8 cellular contexts compared by ENCODE assay signal in the genomic region with DNA sequence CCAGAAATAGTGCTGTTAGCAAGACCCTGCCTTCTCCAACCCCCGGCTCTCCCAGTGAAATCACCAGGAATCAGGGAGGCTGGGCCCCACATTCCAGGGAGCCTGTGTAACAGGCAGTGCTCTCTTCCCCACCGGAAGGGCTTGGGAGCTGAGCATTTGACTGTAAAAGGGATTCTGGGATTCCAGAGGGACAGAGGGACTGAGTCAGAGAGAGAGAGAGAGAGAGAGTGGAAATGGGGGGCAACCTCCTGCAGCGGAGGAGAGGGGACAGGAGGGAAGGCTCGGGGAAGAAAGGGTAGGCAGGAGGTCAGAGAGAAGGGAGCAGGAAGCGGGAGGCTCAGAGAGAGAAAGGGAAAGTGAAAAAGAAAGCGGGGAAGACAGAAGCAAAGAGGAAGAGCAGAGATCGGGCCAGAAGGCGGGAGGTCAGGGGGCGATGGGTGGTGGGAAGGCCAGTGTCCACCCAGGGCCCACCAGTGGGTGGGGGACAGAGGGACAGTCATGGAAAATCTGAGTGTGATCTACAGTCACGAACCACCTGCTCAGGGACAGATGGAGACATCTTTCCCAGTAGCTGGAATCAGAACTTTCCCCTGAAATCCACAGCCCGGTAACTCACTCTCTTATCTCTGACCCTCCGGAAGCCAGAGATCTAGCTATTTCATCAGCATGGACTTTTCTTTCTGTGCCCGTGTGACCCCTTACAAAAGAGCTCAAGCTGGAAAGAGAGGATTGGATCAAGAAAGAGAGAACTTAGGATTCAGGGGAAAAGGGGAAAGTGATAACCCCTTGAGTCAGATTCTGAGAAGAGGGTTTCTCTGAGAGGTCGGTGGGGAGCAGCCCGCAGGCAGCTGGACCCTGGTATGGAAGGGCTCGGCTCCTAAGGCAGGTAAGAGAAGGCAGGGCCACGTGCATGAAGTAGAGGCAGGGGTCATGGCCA. TPM values are rescaled to one million over a fixed set of nuclear protein-coding genes. Genes with fewer than 3 reads are reported as not detected.
A peak's percentile ranks its signal among the peaks of the same experiment; 100 is the strongest.
DNase-seq lines count a peak whose midpoint lies in the region; TF ChIP-seq lines count a peak whose summit lies in the region.

No MANE protein-coding gene starts in this region.

- H3K9ac ChIP-seq in adipocyte (ENCODE audit: low read length), result peak overlapping the region; percentile 83

- H3K36me3 ChIP-seq in HEK293 (ENCODE audit: control insufficient read depth in 2 of 2, insufficient read depth in 1 of 2, low read length in 2 of 2) (no peaks in the 10 kb centered on the region), adipocyte (ENCODE audit: control insufficient read depth, insufficient read depth, low read length, severe bottlenecking) (no peaks in the 10 kb centered on the region), hepatocyte (replicated peaks; ENCODE audit: insufficient read depth, low read depth) (no peaks in the 10 kb centered on the region)

- no peaks in the 10 kb centered on the region for H3K79me2 ChIP-seq in hepatocyte

- CTCF ChIA-PET in AG04450 (lab: Charles Lee) (interaction anchor here (0.5 to 2.2 kb wide), 6 partner anchors 16 to 295 kb away, joined by 3 to 10 read pairs (median 3); partner anchors contain the start of genes EPHB4 and SRRT), HEK293 (lab: Yijun Ruan, JAX) (interaction anchor here (0.5 to 6.7 kb wide), 11 partner anchors 9 to 1983 kb away, joined by 3 to 37 read pairs (median 5); no protein-coding TSS in a partner anchor)

- DNase-seq in AG04450 (ENCODE audit: low read depth, low spot score), result peak; percentile 96
- peak; percentile 97 for DNase-seq in adipocyte (ENCODE audit: low read depth)
- DNase-seq in hepatocyte (ENCODE audit: low spot score), result peak; percentile 90
- peak; percentile 97 for DNase-seq in skeletal muscle cell (ENCODE audit: low read depth)
- DNase-seq in stimulated activated CD4-positive, alpha-beta T cell treated with anti-CD3 and anti-CD28 coated beads, Interleukin-2, amount 100 ng/mL, for 48 hours, result no peak
- no peak for DNase-seq in NCI-H2081 (lab: John Stamatoyannopoulos, UW)
- DNase-seq in SHP77 treated with DMSO at 0.1 percent for 48 hours (lab: John Stamatoyannopoulos, UW), result no peak

- TF ChIP-seq CTCF in AG04450 (IDR thresholded peaks at IDR 0.05; ENCODE audit: low read depth, low read length) (no peak), HEK293 (tag by site-specific recombination; IDR thresholded peaks at IDR 0.05) (no peak), hepatocyte (IDR thresholded peaks at IDR 0.05; ENCODE audit: poor library complexity) (no peak)

- no peaks in the 10 kb centered on the region for H3K9me2 ChIP-seq in hepatocyte (replicated peaks; ENCODE audit: insufficient read depth)

- WGBS in hepatocyte (ENCODE audit: low lambda C conversion rate, missing lambda C conversion rate), result 31% methylated on average over 14 of the region's 17 CpGs

- H3K4me2 ChIP-seq in hepatocyte, result peak overlapping the region; percentile 68

- POLR2A ChIA-PET in AG04450 (lab: Yijun Ruan, JAX), result interaction anchor here (0.6 to 2.1 kb wide), 6 partner anchors 10 to 1795 kb away, joined by 4 to 13 read pairs (median 11); partner anchors contain the start of gene TRIM56
- POLR2A ChIA-PET in HEK293 (lab: Yijun Ruan, JAX), result interaction anchor here (0.6 to 1.4 kb wide), 7 partner anchors 10 to 1093 kb away, joined by 3 to 6 read pairs (median 4); partner anchors contain the start of gene SRRT

- H3K4me1 ChIP-seq in HEK293 (ENCODE audit: control insufficient read depth, insufficient read depth, low read length) (no peaks in the 10 kb centered on the region; the same call in 1 of the 2 replicates), adipocyte (ENCODE audit: control insufficient read depth, insufficient read depth, low read length) (peaks cover 59% of the 10 kb centered on the region), hepatocyte (ENCODE audit: insufficient read depth) (peaks cover 34% of the 10 kb centered on the region)

- H3K9me3 ChIP-seq in AG04450 (ENCODE audit: control insufficient read depth, insufficient read depth, low read length), result no peaks in the 10 kb centered on the region
- no peaks in the 10 kb centered on the region for H3K9me3 ChIP-seq in HEK293 (ENCODE audit: control insufficient read depth, insufficient read depth, low read depth, low read length)
- no peaks in the 10 kb centered on the region for H3K9me3 ChIP-seq in adipocyte (ENCODE audit: control insufficient read depth, low read length)
- H3K9me3 ChIP-seq in hepatocyte (ENCODE audit: low read depth), result no peaks in the 10 kb centered on the region

- no peak overlapping the region for H2AFZ ChIP-seq in hepatocyte

- H3K4me3 ChIP-seq in AG04450 (ENCODE audit: low read depth, low read length) (peak overlapping the region; percentile 51), HEK293 (ENCODE audit: low read depth, low read length) (no peak overlapping the region), adipocyte (ENCODE audit: low read length) (peak overlapping the region; percentile 70), hepatocyte (no peak overlapping the region), skeletal muscle cell (ENCODE audit: low read depth, low read length) (peak overlapping the region; percentile 30)

- no peaks in the 10 kb centered on the region for H3K27me3 ChIP-seq in AG04450 (ENCODE audit: control insufficient read depth, insufficient read depth, low read length)
- no peaks in the 10 kb centered on the region for H3K27me3 ChIP-seq in adipocyte (replicated peaks; ENCODE audit: control insufficient read depth, insufficient read depth, low read length)
- H3K27me3 ChIP-seq in hepatocyte, result no peaks in the 10 kb centered on the region

- H3K27ac ChIP-seq in AG04450 (ENCODE audit: low read depth, low read length) (peak overlapping the region; percentile 99), HEK293 (ENCODE audit: extremely low read depth, low read depth, low read length) (no peak overlapping the region), hepatocyte (peak overlapping the region; percentile 94)

- H4K20me1 ChIP-seq in hepatocyte (ENCODE audit: insufficient read depth, poor library complexity, severe bottlenecking), result no peaks in the 10 kb centered on the region

TF ChIP-seq in HEK293, 187 proteins besides CTCF, POLR2A, EP300 and RAD21 (continues in another document):
- no peak for TF ChIP-seq ZXDB (tag by site-specific recombination; IDR thresholded peaks at IDR 0.05)
- TF ChIP-seq ZNF335 (tag by site-specific recombination; conservative IDR thresholded peaks at IDR 0.05), result 0 out of 2 replicates have a peak, but pooled peaks have one; percentile 27
- TF ChIP-seq ZNF391 (tag by site-specific recombination; IDR thresholded peaks at IDR 0.05; ENCODE audit: borderline replicate concordance, low read depth), result no peak
- peak; percentile 57 for TF ChIP-seq ZNF366 (tag by site-specific recombination; conservative IDR thresholded peaks at IDR 0.05)
- TF ChIP-seq, protein P1, sequence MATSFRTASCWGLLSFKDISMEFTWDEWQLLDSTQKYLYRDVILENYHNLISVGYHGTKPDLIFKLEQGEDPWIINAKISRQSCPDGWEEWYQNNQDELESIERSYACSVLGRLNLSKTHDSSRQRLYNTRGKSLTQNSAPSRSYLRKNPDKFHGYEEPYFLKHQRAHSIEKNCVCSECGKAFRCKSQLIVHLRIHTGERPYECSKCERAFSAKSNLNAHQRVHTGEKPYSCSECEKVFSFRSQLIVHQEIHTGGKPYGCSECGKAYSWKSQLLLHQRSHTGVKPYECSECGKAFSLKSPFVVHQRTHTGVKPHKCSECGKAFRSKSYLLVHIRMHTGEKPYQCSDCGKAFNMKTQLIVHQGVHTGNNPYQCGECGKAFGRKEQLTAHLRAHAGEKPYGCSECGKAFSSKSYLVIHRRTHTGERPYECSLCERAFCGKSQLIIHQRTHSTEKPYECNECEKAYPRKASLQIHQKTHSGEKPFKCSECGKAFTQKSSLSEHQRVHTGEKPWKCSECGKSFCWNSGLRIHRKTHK (tag by site-specific recombination; IDR thresholded peaks at IDR 0.05), result no peak
- no peak for TF ChIP-seq ZBTB8A (tag by site-specific recombination; IDR thresholded peaks at IDR 0.05)
- TF ChIP-seq GLIS2 (tag by site-specific recombination; IDR thresholded peaks at IDR 0.05), result peak; percentile 66
- TF ChIP-seq ZNF692 (tag by site-specific recombination; IDR thresholded peaks at IDR 0.05), result peak; percentile 94

RNA-seq across cellular contexts. Expression of gene SERPINE1, which starts 4.6 kb away (rescaled TPM):
- 356 and 417 TPM in 2 replicates for polyA plus RNA-seq in AG04450 (2011; rRNA removed)
- 363 and 484 TPM in 2 replicates for polyA minus RNA-seq in AG04450 (2011; rRNA and poly(A)+ RNA removed)
- 81.8 and 98.2 TPM in 2 replicates for total RNA-seq in hepatocyte
- polyA plus RNA-seq in hepatocyte, result 181 and 185 TPM in 2 replicates

RNA-seq across cellular contexts. Expression of gene AP1S1, which starts 32.0 kb away (rescaled TPM):
- 197 and 227 TPM in 2 replicates for polyA plus RNA-seq in AG04450 (2011; rRNA removed)
- polyA minus RNA-seq in AG04450 (2011; rRNA and poly(A)+ RNA removed), result 93.2 and 93.4 TPM in 2 replicates
- total RNA-seq in hepatocyte, result 85.8 and 118 TPM in 2 replicates
- polyA plus RNA-seq in hepatocyte, result 31.1 and 32.0 TPM in 2 replicates

RNA-seq across cellular contexts. Expression of gene TRIM56, which starts 37.0 kb away (rescaled TPM):
- polyA plus RNA-seq in AG04450 (2011; rRNA removed) (4.0 and 5.3 TPM in 2 replicates), hepatocyte (25.7 and 27.2 TPM in 2 replicates)
- polyA minus RNA-seq in AG04450 (2011; rRNA and poly(A)+ RNA removed), result 9.3 and 12.8 TPM in 2 replicates
- 10.0 and 13.1 TPM in 2 replicates for total RNA-seq in hepatocyte

RNA-seq across cellular contexts. Expression of gene VGF, which starts 43.1 kb away (rescaled TPM):
- polyA plus RNA-seq in AG04450 (2011; rRNA removed) (0.16 and 0.38 TPM in 2 replicates), hepatocyte (0.19 and 0.80 TPM in 2 replicates)
- polyA minus RNA-seq in AG04450 (2011; rRNA and poly(A)+ RNA removed), result 0.13 and 0.28 TPM in 2 replicates
- total RNA-seq in hepatocyte, result 0.30 and 0.32 TPM in 2 replicates

RNA-seq across cellular contexts. Expression of gene NAT16, which starts 57.8 kb away (rescaled TPM):
- 0.02 and 0.05 TPM in 2 replicates for polyA plus RNA-seq in AG04450 (2011; rRNA removed)
- polyA minus RNA-seq in AG04450 (2011; rRNA and poly(A)+ RNA removed), result not detected in 2 replicates
- not detected in 2 replicates for total RNA-seq in hepatocyte
- not detected in 2 replicates for polyA plus RNA-seq in hepatocyte

Comparison
In these comparisons a context has a peak if more than half of its experiments do, and no peak if none do; other contexts are left out.
1. DNase-seq: peak in AG04450 (single experiment), adipocyte (single experiment), hepatocyte (single experiment) and skeletal muscle cell (single experiment); none in stimulated activated CD4-positive, alpha-beta T cell treated with anti-CD3 and anti-CD28 coated beads, Interleukin-2, amount 100 ng/mL, for 48 hours (0 of 2), NCI-H2081 (0 of 2) and SHP77 treated with DMSO at 0.1 percent for 48 hours (single experiment).
2. H3K4me3 ChIP-seq: peak in AG04450 (single experiment), adipocyte (single experiment) and skeletal muscle cell (single experiment); none in HEK293 (single experiment) and hepatocyte (single experiment).